In the genomic region with DNA sequence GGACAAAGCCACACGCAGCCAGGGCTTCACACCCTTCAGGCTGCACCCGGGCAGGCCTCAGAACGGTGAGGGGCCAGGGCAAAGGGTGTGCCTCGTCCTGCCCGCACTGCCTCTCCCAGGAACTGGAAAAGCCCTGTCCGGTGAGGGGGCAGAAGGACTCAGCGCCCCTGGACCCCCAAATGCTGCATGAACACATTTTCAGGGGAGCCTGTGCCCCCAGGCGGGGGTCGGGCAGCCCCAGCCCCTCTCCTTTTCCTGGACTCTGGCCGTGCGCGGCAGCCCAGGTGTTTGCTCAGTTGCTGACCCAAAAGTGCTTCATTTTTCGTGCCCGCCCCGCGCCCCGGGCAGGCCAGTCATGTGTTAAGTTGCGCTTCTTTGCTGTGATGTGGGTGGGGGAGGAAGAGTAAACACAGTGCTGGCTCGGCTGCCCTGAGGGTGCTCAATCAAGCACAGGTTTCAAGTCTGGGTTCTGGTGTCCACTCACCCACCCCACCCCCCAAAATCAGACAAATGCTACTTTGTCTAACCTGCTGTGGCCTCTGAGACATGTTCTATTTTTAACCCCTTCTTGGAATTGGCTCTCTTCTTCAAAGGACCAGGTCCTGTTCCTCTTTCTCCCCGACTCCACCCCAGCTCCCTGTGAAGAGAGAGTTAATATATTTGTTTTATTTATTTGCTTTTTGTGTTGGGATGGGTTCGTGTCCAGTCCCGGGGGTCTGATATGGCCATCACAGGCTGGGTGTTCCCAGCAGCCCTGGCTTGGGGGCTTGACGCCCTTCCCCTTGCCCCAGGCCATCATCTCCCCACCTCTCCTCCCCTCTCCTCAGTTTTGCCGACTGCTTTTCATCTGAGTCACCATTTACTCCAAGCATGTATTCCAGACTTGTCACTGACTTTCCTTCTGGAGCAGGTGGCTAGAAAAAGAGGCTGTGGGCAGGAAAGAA, we compare ENCODE assay signal across 10 cellular contexts. TPM values are rescaled to one million over a fixed set of nuclear protein-coding genes. Genes with fewer than 3 reads are reported as not detected.
DNase-seq lines count a peak whose midpoint lies in the region; ATAC-seq and TF ChIP-seq lines count a peak whose summit lies in the region.
"Had no signal": no experiment of that assay in that cellular context is flagged by ENCODE, and none has a peak within 500 bp of the region (broad histone marks: within the 10 kb centered on the region; RNA-seq: fewer than 3 reads in every experiment).

No MANE protein-coding gene starts in this region.

- H3K27ac ChIP-seq in BLaER1 treated with 17β-estradiol and CSF1 and Interleukin-3, amounts not matched to agents 10 nM and 100 nM, result peak overlapping the region in 9 of 11 experiments; percentile 8 to 58 (median 35); a peak in 11 of 22 replicates

- peak overlapping the region; percentile 60 to 96 (median 82) for H3K4me2 ChIP-seq in BLaER1 treated with 17β-estradiol and CSF1 and Interleukin-3, amounts not matched to agents 10 nM and 100 nM

- ATAC-seq in GM21825 (IDR thresholded peaks at IDR 0.05; ENCODE audit: unreplicated experiment), result no peak

- no peaks in the 10 kb centered on the region for H3K9me3 Mint-ChIP-seq in chondrocyte (ENCODE audit: low read depth)
- H3K9me3 Mint-ChIP-seq in mesothelial cell of epicardium, result no peaks in the 10 kb centered on the region

- peaks cover 17 to 48% (median 31%) of the 10 kb centered on the region in 10 experiments for H3K4me1 ChIP-seq in BLaER1 treated with 17β-estradiol and CSF1 and Interleukin-3, amounts not matched to agents 10 nM and 100 nM

- H3K27ac Mint-ChIP-seq in chondrocyte (ENCODE audit: unreplicated experiment) (peak overlapping the region; percentile 89), mesothelial cell of epicardium (peak overlapping the region; percentile 78)

- H3K4me1 Mint-ChIP-seq in chondrocyte (ENCODE audit: low read depth) (peaks cover 30% of the 10 kb centered on the region), mesothelial cell of epicardium (peaks cover 41% of the 10 kb centered on the region)

- TF ChIP-seq CTCF in chondrocyte (IDR thresholded peaks at IDR 0.05) (no peak), mesothelial cell of epicardium (IDR thresholded peaks at IDR 0.05; ENCODE audit: unreplicated experiment) (no peak)

- H3K36me3 ChIP-seq in BLaER1 treated with 17β-estradiol and CSF1 and Interleukin-3, amounts not matched to agents 10 nM and 100 nM, result peaks cover 0 to 49% (median 21%) of the 10 kb centered on the region in 11 experiments; a peak in 17 of 22 replicates

- H3K4me3 Mint-ChIP-seq in chondrocyte (ENCODE audit: unreplicated experiment) (peak overlapping the region; percentile 38), mesothelial cell of epicardium (peak overlapping the region; percentile 38)

- H3K36me3 Mint-ChIP-seq in chondrocyte (ENCODE audit: low read depth), result peaks cover 4% of the 10 kb centered on the region
- peaks cover 13% of the 10 kb centered on the region for H3K36me3 Mint-ChIP-seq in mesothelial cell of epicardium

- H3K4me3 ChIP-seq in BLaER1 treated with 17β-estradiol and CSF1 and Interleukin-3, amounts not matched to agents 10 nM and 100 nM, result peak overlapping the region in 3 of 10 experiments; percentile 2 to 14 (median 6); a peak in 3 of 20 replicates

- H3K27me3 ChIP-seq in BLaER1 treated with 17β-estradiol and CSF1 and Interleukin-3, amounts not matched to agents 10 nM and 100 nM, result no peaks in the 10 kb centered on the region

- H3K9ac ChIP-seq in BLaER1 treated with 17β-estradiol and CSF1 and Interleukin-3, amounts not matched to agents 10 nM and 100 nM, result peak overlapping the region; percentile 25 to 55 (median 47); a peak in 15 of 22 replicates

- H4K20me1 ChIP-seq in BLaER1 treated with 17β-estradiol and CSF1 and Interleukin-3, amounts not matched to agents 10 nM and 100 nM, result no peaks in the 10 kb centered on the region; a peak in 2 of 22 replicates

- H3K27me3 Mint-ChIP-seq in chondrocyte (ENCODE audit: low read depth) (no peaks in the 10 kb centered on the region), mesothelial cell of epicardium (ENCODE audit: low read depth) (no peaks in the 10 kb centered on the region)

- H3K9me3 ChIP-seq in BLaER1 treated with 17β-estradiol and CSF1 and Interleukin-3, amounts not matched to agents 10 nM and 100 nM (replicated peaks in 1 of 11), result no peaks in the 10 kb centered on the region

- DNase-seq in NCI-H1092 treated with DMSO at 0.1 percent for 48 hours (lab: John Stamatoyannopoulos, UW), result peak; percentile 61
- DNase-seq in chondrocyte (ENCODE audit: low spot score), result peak; percentile 80
- DNase-seq in mesothelial cell of epicardium (ENCODE audit: low spot score in 2 of 2, unreplicated experiment in 2 of 2), result no peak
- no peak for DNase-seq in stimulated activated CD4-positive, alpha-beta T cell treated with anti-CD3 and anti-CD28 coated beads, Interleukin-4, amount 100 ng/mL, for 4 hours
- DNase-seq in NCI-H187 treated with DMSO at 0.1 percent for 48 hours (lab: John Stamatoyannopoulos, UW), result no peak
- DNase-seq in midbrain (lab: John Stamatoyannopoulos, UW), result no peak
- DNase-seq: NCI-H1930 had no signal

RNA-seq across cellular contexts. Expression of a gene that starts 8.1 kb away (rescaled TPM):
- total RNA-seq in chondrocyte (4.3 to 6.6 TPM (median 6.5 TPM) in 3 replicates), mesothelial cell of epicardium (15.8 to 18.3 TPM (median 17.6 TPM) in 3 replicates)

RNA-seq across cellular contexts. Expression of a gene that starts 25.5 kb away (rescaled TPM):
- total RNA-seq in chondrocyte (8.6 to 10.3 TPM (median 9.9 TPM) in 3 replicates), mesothelial cell of epicardium (24.9 to 27.1 TPM (median 25.0 TPM) in 3 replicates)

RNA-seq across cellular contexts. Expression of a gene that starts 32.0 kb away (rescaled TPM):
- total RNA-seq in chondrocyte (not detected in 3 replicates), mesothelial cell of epicardium (not detected in 3 replicates)
- total RNA-seq: dermis microvascular lymphatic vessel endothelial cell had no signal

Comparison
In these comparisons a context has a peak if more than half of its experiments do, and no peak if none do; other contexts are left out.
1. DNase-seq: peak in NCI-H1092 treated with DMSO at 0.1 percent for 48 hours (single experiment) and chondrocyte (single experiment); none in mesothelial cell of epicardium (0 of 2), stimulated activated CD4-positive, alpha-beta T cell treated with anti-CD3 and anti-CD28 coated beads, Interleukin-4, amount 100 ng/mL, for 4 hours (0 of 2), NCI-H187 treated with DMSO at 0.1 percent for 48 hours (single experiment) and midbrain (single experiment).